11 cellular contexts compared by ENCODE assay signal in genomic region chr11:128501008-128501407, GRCh38.
DNase-seq lines count a peak whose midpoint lies in the region; ATAC-seq and TF ChIP-seq lines count a peak whose summit lies in the region.
"Had no signal": no experiment of that assay in that cellular context is flagged by ENCODE, and none has a peak within 500 bp of the region (broad histone marks: within the 10 kb centered on the region; RNA-seq: fewer than 3 reads in every experiment).

No MANE protein-coding gene starts in this region.

- H3K27ac ChIP-seq in heart right ventricle (peak overlapping the region in 8 of 10 donors; percentile 49 to 97 (median 87)), urinary bladder (ENCODE audit: low read depth) (peak overlapping the region; percentile 35)
- H3K27ac ChIP-seq: BLaER1 treated with 17β-estradiol and CSF1 and Interleukin-3, amounts not matched to agents 10 nM and 100 nM had no signal

- peak overlapping the region; percentile 99 for H3K27ac Mint-ChIP-seq in activated naive CD8-positive, alpha-beta T cell treated with anti-CD3 and anti-CD28 coated beads for 36 hours
- H3K27ac Mint-ChIP-seq in naive B cell (peak overlapping the region; percentile 50 to 95 (median 86)), Caco-2 (ENCODE audit: unreplicated experiment) (no peak overlapping the region)

- no TSS peak for BruUV-seq in Caco-2 (replicated peaks; lab: Mats Ljungman, UMichigan)

- H3K9me3 ChIP-seq in heart right ventricle (no peaks in the 10 kb centered on the region), Caco-2 (no peaks in the 10 kb centered on the region)

- no peak for DNase-seq in heart right ventricle
- no peak for DNase-seq in Right ventricle myocardium inferior (ENCODE audit: missing footprints)
- no peak for DNase-seq in activated naive CD8-positive, alpha-beta T cell treated with anti-CD3 and anti-CD28 coated beads for 36 hours
- DNase-seq in naive B cell = no peak
- DNase-seq in Caco-2 = no peak
- DNase-seq: activated CD4-positive, alpha-beta T cell treated with anti-CD3 and anti-CD28 coated beads for 4 hours; NCI-H1694 had no signal

- peaks cover 85% of the 10 kb centered on the region for H3K36me3 Mint-ChIP-seq in activated naive CD8-positive, alpha-beta T cell treated with anti-CD3 and anti-CD28 coated beads for 36 hours
- H3K36me3 Mint-ChIP-seq in naive B cell (peaks cover 23 to 31% of the 10 kb centered on the region in 2 donors), Caco-2 (ENCODE audit: insufficient read depth, unreplicated experiment) (no peaks in the 10 kb centered on the region)

- H3K4me3 Mint-ChIP-seq in activated naive CD8-positive, alpha-beta T cell treated with anti-CD3 and anti-CD28 coated beads for 36 hours = peak overlapping the region; percentile 85
- peak overlapping the region in 7 of 8 donors; percentile 19 to 85 (median 80) for H3K4me3 Mint-ChIP-seq in naive B cell
- no peak overlapping the region for H3K4me3 Mint-ChIP-seq in Caco-2 (ENCODE audit: unreplicated experiment)

- no peaks in the 10 kb centered on the region for H3K27me3 Mint-ChIP-seq in activated naive CD8-positive, alpha-beta T cell treated with anti-CD3 and anti-CD28 coated beads for 36 hours
- H3K27me3 Mint-ChIP-seq in naive B cell (no peaks in the 10 kb centered on the region), Caco-2 (ENCODE audit: insufficient read depth, unreplicated experiment) (peaks cover 3% of the 10 kb centered on the region)

- POLR2A ChIA-PET in Caco-2 (lab: Charles Lee) = no interaction called here

- CTCF ChIA-PET in Caco-2 (lab: Charles Lee) = no interaction called here

- ATAC-seq in heart right ventricle (no peak), Right ventricle myocardium inferior (no peak), naive B cell (ENCODE audit: low read depth in 2 of 2) (no peak), HG03457 (IDR thresholded peaks at IDR 0.05; ENCODE audit: unreplicated experiment) (no peak), GM18870 (IDR thresholded peaks at IDR 0.05; ENCODE audit: unreplicated experiment) (no peak)

- TF ChIP-seq CTCF in heart right ventricle (IDR thresholded peaks at IDR 0.05) (no peak), Caco-2 (IDR thresholded peaks at IDR 0.05; ENCODE audit: insufficient read depth in 1 of 2, low read depth in 1 of 2, low read length in 1 of 2, severe bottlenecking in 1 of 2, unreplicated experiment in 1 of 2) (no peak)

- H3K9me3 Mint-ChIP-seq in activated naive CD8-positive, alpha-beta T cell treated with anti-CD3 and anti-CD28 coated beads for 36 hours = no peaks in the 10 kb centered on the region
- H3K9me3 Mint-ChIP-seq in naive B cell (no peaks in the 10 kb centered on the region), Caco-2 (ENCODE audit: unreplicated experiment) (no peaks in the 10 kb centered on the region)

- H3K36me3 ChIP-seq in heart right ventricle = peaks cover 0 to 11% (median 0%) of the 10 kb centered on the region in 9 donors
- no peaks in the 10 kb centered on the region for H3K36me3 ChIP-seq in urinary bladder (ENCODE audit: insufficient read depth)
- H3K36me3 ChIP-seq in Caco-2 (ENCODE audit: control insufficient read depth, insufficient read depth, low read length) = no peaks in the 10 kb centered on the region

- no peaks in the 10 kb centered on the region for H3K27me3 ChIP-seq in heart right ventricle
- H3K27me3 ChIP-seq in Caco-2 (replicated peaks; ENCODE audit: control insufficient read depth, insufficient read depth, low read length) = no peaks in the 10 kb centered on the region
- H3K27me3 ChIP-seq: BLaER1 treated with 17β-estradiol and CSF1 and Interleukin-3, amounts not matched to agents 10 nM and 100 nM had no signal

- H3K4me3 ChIP-seq in heart right ventricle (peak overlapping the region in 1 of 10 donors; percentile 18), urinary bladder (ENCODE audit: low read depth, low read length) (no peak overlapping the region), Caco-2 (ENCODE audit: low read depth, low read length) (no peak overlapping the region)
- H3K4me3 ChIP-seq: BLaER1 treated with 17β-estradiol and CSF1 and Interleukin-3, amounts not matched to agents 10 nM and 100 nM had no signal

- intact Hi-C loops in heart right ventricle (cut with DNase I) = loop anchor here in 2 of 10 donors (10.0 kb wide), 1 partner anchor 206 kb away; no protein-coding TSS in a partner anchor
- intact Hi-C loops in Right ventricle myocardium inferior (cut with DNase I) = no loop called here
- intact Hi-C loops in Caco-2 (cut with micrococcal nuclease; ENCODE audit: unreplicated experiment) = no loop called here

- peaks cover 92% of the 10 kb centered on the region for H3K4me1 Mint-ChIP-seq in activated naive CD8-positive, alpha-beta T cell treated with anti-CD3 and anti-CD28 coated beads for 36 hours
- H3K4me1 Mint-ChIP-seq in naive B cell (peaks cover 91 to 99% (median 97%) of the 10 kb centered on the region in 3 donors), Caco-2 (ENCODE audit: low read depth, unreplicated experiment) (no peaks in the 10 kb centered on the region)

- 44 to 54% methylated on average over 4 of the region's 4 CpGs for WGBS in heart right ventricle, 2 donors
- WGBS in urinary bladder = 71% methylated on average over 4 of the region's 4 CpGs

- H3K4me1 ChIP-seq in heart right ventricle (peaks cover 41 to 100% (median 100%) of the 10 kb centered on the region in 9 donors), urinary bladder (ENCODE audit: insufficient read depth) (peaks cover 4% of the 10 kb centered on the region), Caco-2 (no peaks in the 10 kb centered on the region)
